ENCODE assay signal across 10 cellular contexts in genomic region chr11:12900496-12900895, GRCh38.
DNase-seq lines count a peak whose midpoint lies in the region; ATAC-seq, FAIRE-seq and TF ChIP-seq lines count a peak whose summit lies in the region.
"Had no signal": no experiment of that assay in that cellular context is flagged by ENCODE, and none has a peak within 500 bp of the region (broad histone marks: within the 10 kb centered on the region; RNA-seq: fewer than 3 reads in every experiment).

No MANE protein-coding gene starts in this region.

- H3K27me3 ChIP-seq in K562 (ENCODE audit: control insufficient read depth in 2 of 2, insufficient read depth in 2 of 2, low read length in 2 of 2) (no peaks in the 10 kb centered on the region), right cardiac atrium (ENCODE audit: control insufficient read depth, insufficient read depth) (no peaks in the 10 kb centered on the region)

- DNase-seq in HS-5 (ENCODE audit: low read depth) (peak; percentile 89), K562 (ENCODE audit: extremely low read depth in 1 of 4, low spot score in 3 of 4) (peak in 1 of 4 experiments; percentile 33), right cardiac atrium (no peak), stromal cell of bone marrow (ENCODE audit: low read depth) (peak; percentile 65), T-helper 17 cell (no peak)
- no peak for DNase-seq in activated CD4-positive, alpha-beta T cell treated with anti-CD3 and anti-CD28 coated beads for 1 hour
- DNase-seq: mesendoderm, NCI-H1694 had no signal

- no TSS peak for BruUV-seq in K562 (replicated peaks; lab: Mats Ljungman, UMichigan)

- H3K9me3 ChIP-seq in K562 (replicated peaks; ENCODE audit: control insufficient read depth, insufficient read depth, low read depth, low read length) (no peaks in the 10 kb centered on the region), right cardiac atrium (ENCODE audit: control insufficient read depth, low read length) (no peaks in the 10 kb centered on the region), T-helper 17 cell (ENCODE audit: control insufficient read depth, low read length, poor library complexity, severe bottlenecking) (no peaks in the 10 kb centered on the region)

- no peak for TF ChIP-seq RAD21 in K562 (CRISPR knock-in tag; conservative IDR thresholded peaks at IDR 0.05 in 1 of 2, IDR thresholded peaks at IDR 0.05 in 1 of 2)

- H3K36me3 Mint-ChIP-seq in T-helper 17 cell (ENCODE audit: low read depth): no peaks in the 10 kb centered on the region

- peaks cover 14% of the 10 kb centered on the region; the same call in 2 of the 3 replicates for H3K36me3 ChIP-seq in K562 (ENCODE audit: control insufficient read depth, insufficient read depth, low read length)

- H3K4me3 ChIP-seq in K562 (no peak overlapping the region), right cardiac atrium (ENCODE audit: low read length) (no peak overlapping the region)
- H3K4me3 ChIP-seq: SK-N-MC had no signal

- no peak for ATAC-seq in K562
- peak; percentile 72 to 85 for ATAC-seq in right cardiac atrium
- ATAC-seq in HG02938 (IDR thresholded peaks at IDR 0.05; ENCODE audit: unreplicated experiment): no peak
- no peak for ATAC-seq in T-helper 17 cell

- FAIRE-seq in K562 (lab: Jason Lieb, UNC): no peak

- POLR2A ChIA-PET in K562 (lab: Yijun Ruan, JAX): interaction anchor here (0.7 to 1.4 kb wide), 2 partner anchors 25 to 477 kb away, joined by 3 read pairs; no protein-coding TSS in a partner anchor

- TF ChIP-seq EP300 in K562 (IDR thresholded peaks at IDR 0.05; ENCODE audit: low read length): no peak

- peaks cover 3% of the 10 kb centered on the region for H3K4me1 Mint-ChIP-seq in T-helper 17 cell

- intact Hi-C loops in K562 (cut with micrococcal nuclease) (no loop called here), right cardiac atrium (cut with DNase I) (no loop called here)

- H3K79me2 ChIP-seq in K562 (ENCODE audit: control insufficient read depth, insufficient read depth, low read length): no peaks in the 10 kb centered on the region

- H3K4me1 ChIP-seq in K562 (replicated peaks in 1 of 2; ENCODE audit: control insufficient read depth in 2 of 2, insufficient read depth in 2 of 2, low read length in 2 of 2) (no peaks in the 10 kb centered on the region), right cardiac atrium (ENCODE audit: control insufficient read depth, insufficient read depth, low read length) (peaks cover 5% of the 10 kb centered on the region)

- H2AFZ ChIP-seq in K562 (ENCODE audit: low read depth, low read length): no peak overlapping the region

- H3K4me2 ChIP-seq in K562 (ENCODE audit: insufficient read depth, low read length): no peak overlapping the region

- H3K9ac ChIP-seq in K562 (ENCODE audit: insufficient read depth in 1 of 2, low read depth in 2 of 2, low read length in 2 of 2): no peak overlapping the region

- in situ Hi-C loops in K562 (cut with MboI): loop anchor here (10.0 kb wide), 1 partner anchor 576 kb away; no protein-coding TSS in a partner anchor

- no peak for TF ChIP-seq POLR2A in K562 (conservative IDR thresholded peaks at IDR 0.05)

- no peak overlapping the region for H3K27ac Mint-ChIP-seq in T-helper 17 cell

- CTCF ChIA-PET in K562 (lab: Yijun Ruan, JAX; ENCODE audit: low intra/inter-chr PET ratio): no interaction called here

- no peak overlapping the region for H3K27ac ChIP-seq in K562 (ENCODE audit: extremely low read depth, low read depth, low read length)
- H3K27ac ChIP-seq in right cardiac atrium (ENCODE audit: low read length): peak overlapping the region; percentile 48
- H3K27ac ChIP-seq: SK-N-MC had no signal

- 79% methylated on average over 2 of the region's 2 CpGs for WGBS in K562 (ENCODE audit: insufficient coverage, low coverage, missing lambda C conversion rate)
- WGBS in right cardiac atrium: 53% methylated on average over 2 of the region's 2 CpGs

- no peak for TF ChIP-seq CTCF in K562 (IDR thresholded peaks at IDR 0.05 in 2 of 3, conservative IDR thresholded peaks at IDR 0.05 in 1 of 3; ENCODE audit: insufficient read depth in 2 of 3, low read depth in 1 of 3, low read length in 3 of 3)

- H3K4me3 Mint-ChIP-seq in T-helper 17 cell: no peak overlapping the region

- no peaks in the 10 kb centered on the region for H4K20me1 ChIP-seq in K562 (replicated peaks; ENCODE audit: control insufficient read depth, insufficient read depth, low read length)

- H3K27me3 Mint-ChIP-seq in T-helper 17 cell: peaks cover 46% of the 10 kb centered on the region

- no peaks in the 10 kb centered on the region for H3K9me1 ChIP-seq in K562 (ENCODE audit: control insufficient read depth, insufficient read depth, low read length)

TF ChIP-seq in K562, 482 proteins besides CTCF, POLR2A, EP300 and RAD21:
- TF ChIP-seq CSDE1 (IDR thresholded peaks at IDR 0.05) (no peak), NFIC (IDR thresholded peaks at IDR 0.05) (peak; percentile 64), ASH1L (IDR thresholded peaks at IDR 0.05; ENCODE audit: borderline replicate concordance, low read depth, partially characterized antibody) (no peak)

Comparison
In these comparisons a context has a peak if more than half of its experiments do, and no peak if none do; other contexts are left out.
1. DNase-seq: peak in HS-5 (single experiment) and stromal cell of bone marrow (single experiment); none in right cardiac atrium (0 of 3), activated CD4-positive, alpha-beta T cell treated with anti-CD3 and anti-CD28 coated beads for 1 hour (single experiment) and T-helper 17 cell (0 of 3).
2. ATAC-seq: peak in right cardiac atrium (2 of 2); none in K562 (single experiment), HG02938 (single experiment) and T-helper 17 cell (single experiment).